In the genomic region with DNA sequence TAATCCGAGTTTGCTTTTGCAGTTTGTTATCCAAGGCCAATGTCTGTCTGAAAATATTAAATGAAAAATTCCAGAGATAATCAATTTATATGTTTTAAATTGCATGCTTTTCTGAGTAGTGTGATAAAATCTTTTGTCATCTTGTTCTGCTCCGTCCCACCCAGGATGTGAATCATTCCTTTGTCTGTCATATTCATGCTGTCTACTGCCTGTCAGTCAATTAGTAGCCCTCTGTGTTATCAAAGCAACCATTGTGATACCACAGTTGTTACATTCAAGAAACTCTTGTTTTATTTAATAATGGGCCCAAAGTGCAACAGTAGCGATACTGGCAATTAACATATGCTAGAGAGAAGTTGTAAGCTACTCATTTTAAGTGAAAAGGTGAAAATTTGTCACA, we compare ENCODE assay signal across 30 cellular contexts.
DNase-seq lines count a peak whose midpoint lies in the region; ATAC-seq, FAIRE-seq and TF ChIP-seq lines count a peak whose summit lies in the region.
"Had no signal": no experiment of that assay in that cellular context is flagged by ENCODE, and none has a peak within 500 bp of the region (broad histone marks: within the 10 kb centered on the region; RNA-seq: fewer than 3 reads in every experiment).

No MANE protein-coding gene starts in this region.

- H3K4me2 ChIP-seq in HCT116 (ENCODE audit: low read length): peak overlapping the region; percentile 56
- peak overlapping the region; percentile 62 for H3K4me2 ChIP-seq in mammary epithelial cell (ENCODE audit: insufficient read depth, low read depth, low read length)
- H3K4me2 ChIP-seq in hepatocyte: no peak overlapping the region

- no peaks in the 10 kb centered on the region for H3K27me3 ChIP-seq in HCT116 (ENCODE audit: insufficient read depth, low read length)
- no peaks in the 10 kb centered on the region for H3K27me3 ChIP-seq in mammary epithelial cell (ENCODE audit: insufficient read depth, low read length)
- H3K27me3 ChIP-seq in hepatocyte: no peaks in the 10 kb centered on the region
- H3K27me3 ChIP-seq: cardiac muscle cell, esophagus muscularis mucosa, vagina had no signal

- H3K27me3 Mint-ChIP-seq in neural crest cell (ENCODE audit: low read depth): no peaks in the 10 kb centered on the region
- H3K27me3 Mint-ChIP-seq: activated CD8-positive, alpha-beta T cell treated with anti-CD3 and anti-CD28 coated beads for 36 hours; effector memory CD8-positive, alpha-beta T cell; IgD-negative memory B cell; naive thymus-derived CD4-positive, alpha-beta T cell; T-cell had no signal

- peaks cover 40% of the 10 kb centered on the region for H3K4me1 Mint-ChIP-seq in neural crest cell
- H3K4me1 Mint-ChIP-seq: IgD-negative memory B cell; naive thymus-derived CD4-positive, alpha-beta T cell; T-cell had no signal

- H3K4me1 ChIP-seq in HCT116 (ENCODE audit: control insufficient read depth in 1 of 2, insufficient read depth in 2 of 2, low read length in 2 of 2) (peaks cover 0 to 35% of the 10 kb centered on the region in 2 experiments; a peak in 2 of 4 replicates), mammary epithelial cell (ENCODE audit: insufficient read depth, low read length) (peaks cover 36% of the 10 kb centered on the region), hepatocyte (ENCODE audit: insufficient read depth) (no peaks in the 10 kb centered on the region)
- H3K4me1 ChIP-seq: esophagus muscularis mucosa, vagina had no signal

- H3K9ac ChIP-seq in HCT116 (ENCODE audit: low read length) (no peak overlapping the region), mammary epithelial cell (ENCODE audit: insufficient read depth, low read length) (no peak overlapping the region)

- BruUV-seq in HCT116 (replicated peaks; lab: Mats Ljungman, UMichigan) (no TSS peak), mammary epithelial cell (replicated peaks; lab: Mats Ljungman, UMichigan) (no TSS peak)

- POLR2A ChIA-PET in HCT116 (lab: Charles Lee): no interaction called here

- TF ChIP-seq CTCF in HCT116 (IDR thresholded peaks at IDR 0.05 in 2 of 3, conservative IDR thresholded peaks at IDR 0.05 in 1 of 3; ENCODE audit: borderline replicate concordance in 1 of 3, insufficient read depth in 1 of 3, low read depth in 2 of 3, low read length in 2 of 3) (no peak), mammary epithelial cell (conservative IDR thresholded peaks at IDR 0.05 in 1 of 2, IDR thresholded peaks at IDR 0.05 in 1 of 2; ENCODE audit: extremely low read depth in 1 of 2, insufficient read depth in 1 of 2, low read depth in 1 of 2, low read length in 2 of 2) (no peak), neural crest cell (conservative IDR thresholded peaks at IDR 0.05) (no peak), hepatocyte (IDR thresholded peaks at IDR 0.05; ENCODE audit: poor library complexity) (no peak)

- H4K20me1 ChIP-seq in HCT116 (ENCODE audit: insufficient read depth): no peaks in the 10 kb centered on the region
- H4K20me1 ChIP-seq in mammary epithelial cell (ENCODE audit: insufficient read depth, low read length): no peaks in the 10 kb centered on the region
- H4K20me1 ChIP-seq in hepatocyte (ENCODE audit: insufficient read depth, poor library complexity, severe bottlenecking): no peaks in the 10 kb centered on the region

- peaks cover 3% of the 10 kb centered on the region for H3K9me3 Mint-ChIP-seq in neural crest cell
- H3K9me3 Mint-ChIP-seq: mesothelial cell of epicardium had no signal

- WGBS in mammary epithelial cell (ENCODE audit: low coverage, missing lambda C conversion rate): 9% methylated on average over 3 of the region's 3 CpGs
- 81% methylated on average over 3 of the region's 3 CpGs for WGBS in hepatocyte (ENCODE audit: low lambda C conversion rate, missing lambda C conversion rate)

- TF ChIP-seq POLR2A in HCT116 (IDR thresholded peaks at IDR 0.05; ENCODE audit: borderline replicate concordance, extremely low read depth, insufficient read depth, insufficient read length): no peak

- H3K27ac ChIP-seq in HCT116 (ENCODE audit: low read depth, low read length) (no peak overlapping the region; the same call in 1 of the 2 replicates), mammary epithelial cell (ENCODE audit: insufficient read depth, low read depth, low read length) (peak overlapping the region; percentile 66), hepatocyte (no peak overlapping the region)
- H3K27ac ChIP-seq: cardiac muscle cell, coronary artery, esophagus muscularis mucosa, thoracic aorta, vagina had no signal

- in situ Hi-C loops in mammary epithelial cell (cut with MboI; ENCODE audit: low sequenced_read_pairs in 2 of 2): no loop called here

- RAD21 ChIA-PET in HCT116 (lab: Charles Lee; ENCODE audit: low non-redundant PET in 1 of 2, low total read pairs in 2 of 2, uncharacterized antibody in 2 of 2, unreplicated experiment in 2 of 2): no interaction called here

- H3K9me3 ChIP-seq in HCT116 (ENCODE audit: control insufficient read depth in 1 of 2, insufficient read depth in 1 of 2, low read depth in 1 of 2, low read length in 2 of 2) (no peaks in the 10 kb centered on the region), mammary epithelial cell (replicated peaks; ENCODE audit: insufficient read depth, low read length) (no peaks in the 10 kb centered on the region), hepatocyte (ENCODE audit: low read depth) (no peaks in the 10 kb centered on the region)
- H3K9me3 ChIP-seq: esophagus muscularis mucosa, thoracic aorta, vagina had no signal

- H3K9me2 ChIP-seq in HCT116 (ENCODE audit: insufficient read depth) (no peaks in the 10 kb centered on the region), hepatocyte (replicated peaks; ENCODE audit: insufficient read depth) (no peaks in the 10 kb centered on the region)

- peak; percentile 64 for DNase-seq in HCT116 (ENCODE audit: low read depth, low spot score)
- no peak for DNase-seq in RCC 7860 (ENCODE audit: low spot score)
- DNase-seq in mammary epithelial cell: peak; percentile 44
- DNase-seq in neural crest cell (ENCODE audit: low read depth, low spot score): no peak
- no peak for DNase-seq in hepatocyte (ENCODE audit: low spot score)
- DNase-seq in EL: no peak
- DNase-seq: activated CD8-positive, alpha-beta T cell treated with anti-CD3 and anti-CD28 coated beads for 36 hours; DMS 273 treated with DMSO at 0.1 percent for 48 hours; effector memory CD8-positive, alpha-beta T cell; GDM1; left ventricle myocardium superior; naive thymus-derived CD4-positive, alpha-beta T cell; NCI-H1105 treated with DMSO at 0.1 percent for 48 hours; NCI-H2029 treated with DMSO at 0.1 percent for 48 hours; NCI-H2227 treated with DMSO at 0.1 percent for 48 hours; NCI-H69; occipital lobe; stimulated activated naive CD8-positive, alpha-beta T cell treated with anti-CD3 and anti-CD28 coated beads, Interleukin-15, Interleukin-2, amounts not matched to agents 100 U/mL and 50 U/mL, for 24 hours; T-cell had no signal

- FAIRE-seq in RCC 7860 (lab: Jason Lieb, UNC): peak; percentile 8
- FAIRE-seq: islet of Langerhans had no signal

- no peaks in the 10 kb centered on the region for H3K36me3 Mint-ChIP-seq in neural crest cell (ENCODE audit: low read depth)
- H3K36me3 Mint-ChIP-seq: activated naive CD4-positive, alpha-beta T cell treated with anti-CD3 and anti-CD28 coated beads, Interleukin-2, amount 50 U/mL, for 72 hours; IgD-negative memory B cell; mesothelial cell of epicardium; naive thymus-derived CD4-positive, alpha-beta T cell; T-cell had no signal

- no peaks in the 10 kb centered on the region for H3K36me3 ChIP-seq in HCT116 (ENCODE audit: control insufficient read depth in 1 of 2, insufficient read depth in 2 of 2, low read length in 2 of 2)
- H3K36me3 ChIP-seq in mammary epithelial cell (ENCODE audit: insufficient read depth, low read length): no peaks in the 10 kb centered on the region
- no peaks in the 10 kb centered on the region for H3K36me3 ChIP-seq in hepatocyte (replicated peaks; ENCODE audit: insufficient read depth, low read depth)
- H3K36me3 ChIP-seq: cardiac muscle cell, esophagus muscularis mucosa, thoracic aorta, vagina had no signal

- H2AFZ ChIP-seq in HCT116 (ENCODE audit: low read depth, low read length, poor library complexity, severe bottlenecking): peak overlapping the region; percentile 90
- H2AFZ ChIP-seq in mammary epithelial cell (ENCODE audit: low read depth, low read length): peak overlapping the region; percentile 8
- no peak overlapping the region for H2AFZ ChIP-seq in hepatocyte

- intact Hi-C loops in HCT116 (cut with micrococcal nuclease): no loop called here
- intact Hi-C loops in mammary epithelial cell (cut with micrococcal nuclease): loop anchor here (5.0 kb wide), 1 partner anchor 36 kb away; no protein-coding TSS in a partner anchor

- dilution Hi-C loops in mammary epithelial cell (cut with HindIII; ENCODE audit: low sequenced_read_pairs): no loop called here

- ATAC-seq in HCT116 (peak; percentile 74), HG03159 (IDR thresholded peaks at IDR 0.05; ENCODE audit: unreplicated experiment) (no peak), HG02973 (IDR thresholded peaks at IDR 0.05; ENCODE audit: unreplicated experiment) (no peak)
- ATAC-seq: activated CD8-positive, alpha-beta T cell treated with anti-CD3 and anti-CD28 coated beads for 36 hours; activated naive CD4-positive, alpha-beta T cell treated with anti-CD3 and anti-CD28 coated beads, Interleukin-2, amount 50 U/mL, for 72 hours; effector memory CD8-positive, alpha-beta T cell; left ventricle myocardium superior; naive thymus-derived CD4-positive, alpha-beta T cell; stimulated activated naive CD8-positive, alpha-beta T cell treated with anti-CD3 and anti-CD28 coated beads, Interleukin-15, Interleukin-2, amounts not matched to agents 100 U/mL and 50 U/mL, for 24 hours; T-cell had no signal

- TF ChIP-seq RAD21 in HCT116 (IDR thresholded peaks at IDR 0.05; ENCODE audit: low read depth): no peak

- no peak overlapping the region for H3K4me3 Mint-ChIP-seq in neural crest cell
- H3K4me3 Mint-ChIP-seq: activated CD8-positive, alpha-beta T cell treated with anti-CD3 and anti-CD28 coated beads for 36 hours; effector memory CD8-positive, alpha-beta T cell; IgD-negative memory B cell; mesothelial cell of epicardium; naive thymus-derived CD4-positive, alpha-beta T cell; T-cell had no signal

- H3K4me3 ChIP-seq in HCT116 (replicated peaks in 1 of 2; ENCODE audit: low read depth in 1 of 2, low read length in 2 of 2): peak overlapping the region in 1 of 2 experiments; percentile 3; a peak in 1 of 4 replicates
- H3K4me3 ChIP-seq in mammary epithelial cell (replicated peaks in 1 of 3; ENCODE audit: insufficient read depth in 1 of 3, low read depth in 2 of 3, low read length in 3 of 3): no peak overlapping the region
- H3K4me3 ChIP-seq in hepatocyte: no peak overlapping the region
- H3K4me3 ChIP-seq: cardiac muscle cell, coronary artery, esophagus muscularis mucosa, thoracic aorta, vagina had no signal

- CTCF ChIA-PET in HCT116 (lab: Charles Lee): no interaction called here
- CTCF ChIA-PET in mammary epithelial cell (lab: Charles Lee; ENCODE audit: low non-redundant PET): no interaction called here

- no peaks in the 10 kb centered on the region for H3K79me2 ChIP-seq in HCT116 (ENCODE audit: insufficient read depth, low read length)
- H3K79me2 ChIP-seq in mammary epithelial cell (ENCODE audit: insufficient read depth, low read length): no peaks in the 10 kb centered on the region
- no peaks in the 10 kb centered on the region for H3K79me2 ChIP-seq in hepatocyte

- H3K27ac Mint-ChIP-seq in neural crest cell (ENCODE audit: unreplicated experiment): peak overlapping the region; percentile 87
- H3K27ac Mint-ChIP-seq: activated CD8-positive, alpha-beta T cell treated with anti-CD3 and anti-CD28 coated beads for 36 hours; activated naive CD4-positive, alpha-beta T cell treated with anti-CD3 and anti-CD28 coated beads, Interleukin-2, amount 50 U/mL, for 72 hours; effector memory CD8-positive, alpha-beta T cell; IgD-negative memory B cell; mesothelial cell of epicardium; naive thymus-derived CD4-positive, alpha-beta T cell; T-cell had no signal

Comparison
In these comparisons a context has a peak if more than half of its experiments do, and no peak if none do; other contexts are left out.
1. DNase-seq: peak in HCT116 (single experiment) and mammary epithelial cell (single experiment); none in RCC 7860 (single experiment), neural crest cell (single experiment), hepatocyte (single experiment) and EL (single experiment).